ENCODE assay signal across 1 cellular context in the genomic region with DNA sequence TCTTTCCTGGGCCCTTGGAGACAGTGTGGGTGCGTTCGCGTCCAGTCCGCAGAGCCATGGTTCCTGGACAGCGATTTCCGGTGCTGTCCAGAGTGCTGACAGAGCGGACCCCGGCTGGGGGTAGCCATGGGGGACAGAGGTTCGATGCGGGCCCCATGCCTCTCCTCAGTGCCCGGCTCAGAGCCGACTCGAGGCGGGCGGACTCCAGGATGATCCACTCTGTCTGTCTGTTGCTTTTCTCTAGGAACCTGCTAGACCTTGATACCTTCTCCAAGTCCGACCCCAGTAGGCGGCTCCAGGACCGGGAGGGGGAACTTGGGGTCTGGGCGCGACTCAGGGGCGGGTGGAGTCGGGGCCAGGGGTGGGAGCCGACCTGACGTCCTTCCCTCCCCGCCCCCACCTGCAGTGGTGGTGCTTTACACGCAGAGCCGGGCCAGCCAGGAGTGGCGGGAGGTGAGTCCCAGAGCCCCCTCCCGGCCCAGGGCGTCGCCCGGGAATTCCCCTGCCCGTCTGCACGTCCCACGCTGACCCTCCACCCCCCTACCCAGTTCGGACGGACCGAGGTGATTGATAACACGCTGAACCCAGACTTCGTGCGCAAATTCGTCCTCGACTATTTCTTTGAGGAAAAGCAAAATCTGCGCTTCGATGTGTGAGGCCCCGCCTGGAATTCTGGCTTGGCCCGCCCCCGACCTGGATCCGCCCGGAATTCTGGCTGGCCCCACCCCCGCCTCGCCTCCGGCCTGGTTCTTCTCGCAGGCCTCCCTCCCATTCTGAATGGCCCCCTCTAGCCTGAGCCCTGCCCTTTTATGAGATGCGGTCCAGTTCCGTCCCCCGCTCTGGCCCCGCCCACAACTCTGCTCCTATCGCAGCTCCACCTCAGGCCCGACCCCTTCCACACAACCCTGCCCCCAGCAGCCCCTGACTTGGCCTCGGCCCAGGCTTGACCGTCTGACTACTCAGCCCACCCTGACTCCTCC.
TF ChIP-seq lines count a peak whose summit lies in the region.

No MANE protein-coding gene starts in this region.

TF ChIP-seq in K562, 482 proteins besides CTCF, POLR2A, EP300 and RAD21 (continues in another document):
- no peak for TF ChIP-seq TEAD4 (IDR thresholded peaks at IDR 0.05; ENCODE audit: low read length)
- peak; percentile 95 for TF ChIP-seq TEAD4 (CRISPR knock-in tag; IDR thresholded peaks at IDR 0.05; ENCODE audit: borderline replicate concordance)
- TF ChIP-seq, protein P1, sequence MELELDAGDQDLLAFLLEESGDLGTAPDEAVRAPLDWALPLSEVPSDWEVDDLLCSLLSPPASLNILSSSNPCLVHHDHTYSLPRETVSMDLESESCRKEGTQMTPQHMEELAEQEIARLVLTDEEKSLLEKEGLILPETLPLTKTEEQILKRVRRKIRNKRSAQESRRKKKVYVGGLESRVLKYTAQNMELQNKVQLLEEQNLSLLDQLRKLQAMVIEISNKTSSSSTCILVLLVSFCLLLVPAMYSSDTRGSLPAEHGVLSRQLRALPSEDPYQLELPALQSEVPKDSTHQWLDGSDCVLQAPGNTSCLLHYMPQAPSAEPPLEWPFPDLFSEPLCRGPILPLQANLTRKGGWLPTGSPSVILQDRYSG (tag; conservative IDR thresholded peaks at IDR 0.05; ENCODE audit: low read depth): no peak
- TF ChIP-seq, protein P2, sequence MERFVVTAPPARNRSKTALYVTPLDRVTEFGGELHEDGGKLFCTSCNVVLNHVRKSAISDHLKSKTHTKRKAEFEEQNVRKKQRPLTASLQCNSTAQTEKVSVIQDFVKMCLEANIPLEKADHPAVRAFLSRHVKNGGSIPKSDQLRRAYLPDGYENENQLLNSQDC (CRISPR knock-in tag; IDR thresholded peaks at IDR 0.05): no peak
- peak; percentile 83 for TF ChIP-seq GABPA (tag; conservative IDR thresholded peaks at IDR 0.05; ENCODE audit: low read depth)
- peak; percentile 79; the same call in 1 of the 2 replicates for TF ChIP-seq FOXJ3 (CRISPR knock-in tag; IDR thresholded peaks at IDR 0.05)
- TF ChIP-seq ZNF146 (CRISPR knock-in tag; IDR thresholded peaks at IDR 0.05; ENCODE audit: unreplicated experiment): peak; percentile 70
- no peak for TF ChIP-seq FOXM1 (IDR thresholded peaks at IDR 0.05; ENCODE audit: low read depth)
- no peak for TF ChIP-seq FOXM1 (CRISPR knock-in tag; IDR thresholded peaks at IDR 0.05; ENCODE audit: low read depth)
- TF ChIP-seq, protein P3, sequence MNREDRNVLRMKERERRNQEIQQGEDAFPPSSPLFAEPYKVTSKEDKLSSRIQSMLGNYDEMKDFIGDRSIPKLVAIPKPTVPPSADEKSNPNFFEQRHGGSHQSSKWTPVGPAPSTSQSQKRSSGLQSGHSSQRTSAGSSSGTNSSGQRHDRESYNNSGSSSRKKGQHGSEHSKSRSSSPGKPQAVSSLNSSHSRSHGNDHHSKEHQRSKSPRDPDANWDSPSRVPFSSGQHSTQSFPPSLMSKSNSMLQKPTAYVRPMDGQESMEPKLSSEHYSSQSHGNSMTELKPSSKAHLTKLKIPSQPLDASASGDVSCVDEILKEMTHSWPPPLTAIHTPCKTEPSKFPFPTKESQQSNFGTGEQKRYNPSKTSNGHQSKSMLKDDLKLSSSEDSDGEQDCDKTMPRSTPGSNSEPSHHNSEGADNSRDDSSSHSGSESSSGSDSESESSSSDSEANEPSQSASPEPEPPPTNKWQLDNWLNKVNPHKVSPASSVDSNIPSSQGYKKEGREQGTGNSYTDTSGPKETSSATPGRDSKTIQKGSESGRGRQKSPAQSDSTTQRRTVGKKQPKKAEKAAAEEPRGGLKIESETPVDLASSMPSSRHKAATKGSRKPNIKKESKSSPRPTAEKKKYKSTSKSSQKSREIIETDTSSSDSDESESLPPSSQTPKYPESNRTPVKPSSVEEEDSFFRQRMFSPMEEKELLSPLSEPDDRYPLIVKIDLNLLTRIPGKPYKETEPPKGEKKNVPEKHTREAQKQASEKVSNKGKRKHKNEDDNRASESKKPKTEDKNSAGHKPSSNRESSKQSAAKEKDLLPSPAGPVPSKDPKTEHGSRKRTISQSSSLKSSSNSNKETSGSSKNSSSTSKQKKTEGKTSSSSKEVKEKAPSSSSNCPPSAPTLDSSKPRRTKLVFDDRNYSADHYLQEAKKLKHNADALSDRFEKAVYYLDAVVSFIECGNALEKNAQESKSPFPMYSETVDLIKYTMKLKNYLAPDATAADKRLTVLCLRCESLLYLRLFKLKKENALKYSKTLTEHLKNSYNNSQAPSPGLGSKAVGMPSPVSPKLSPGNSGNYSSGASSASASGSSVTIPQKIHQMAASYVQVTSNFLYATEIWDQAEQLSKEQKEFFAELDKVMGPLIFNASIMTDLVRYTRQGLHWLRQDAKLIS (CRISPR knock-in tag; IDR thresholded peaks at IDR 0.05): peak; percentile 93
- no peak for TF ChIP-seq ETV6 (IDR thresholded peaks at IDR 0.05; ENCODE audit: borderline replicate concordance in 1 of 2, low read depth in 2 of 2, low read length in 1 of 2)
- TF ChIP-seq ETV6 (CRISPR knock-in tag; IDR thresholded peaks at IDR 0.05; ENCODE audit: borderline replicate concordance): peak; percentile 66; the same call in 1 of the 2 replicates
- TF ChIP-seq ARNT (IDR thresholded peaks at IDR 0.05): no peak
- TF ChIP-seq POLR2AphosphoS5 (IDR thresholded peaks at IDR 0.05; ENCODE audit: control insufficient read depth, insufficient read depth, low read depth, low read length): no peak
- TF ChIP-seq, protein P4, sequence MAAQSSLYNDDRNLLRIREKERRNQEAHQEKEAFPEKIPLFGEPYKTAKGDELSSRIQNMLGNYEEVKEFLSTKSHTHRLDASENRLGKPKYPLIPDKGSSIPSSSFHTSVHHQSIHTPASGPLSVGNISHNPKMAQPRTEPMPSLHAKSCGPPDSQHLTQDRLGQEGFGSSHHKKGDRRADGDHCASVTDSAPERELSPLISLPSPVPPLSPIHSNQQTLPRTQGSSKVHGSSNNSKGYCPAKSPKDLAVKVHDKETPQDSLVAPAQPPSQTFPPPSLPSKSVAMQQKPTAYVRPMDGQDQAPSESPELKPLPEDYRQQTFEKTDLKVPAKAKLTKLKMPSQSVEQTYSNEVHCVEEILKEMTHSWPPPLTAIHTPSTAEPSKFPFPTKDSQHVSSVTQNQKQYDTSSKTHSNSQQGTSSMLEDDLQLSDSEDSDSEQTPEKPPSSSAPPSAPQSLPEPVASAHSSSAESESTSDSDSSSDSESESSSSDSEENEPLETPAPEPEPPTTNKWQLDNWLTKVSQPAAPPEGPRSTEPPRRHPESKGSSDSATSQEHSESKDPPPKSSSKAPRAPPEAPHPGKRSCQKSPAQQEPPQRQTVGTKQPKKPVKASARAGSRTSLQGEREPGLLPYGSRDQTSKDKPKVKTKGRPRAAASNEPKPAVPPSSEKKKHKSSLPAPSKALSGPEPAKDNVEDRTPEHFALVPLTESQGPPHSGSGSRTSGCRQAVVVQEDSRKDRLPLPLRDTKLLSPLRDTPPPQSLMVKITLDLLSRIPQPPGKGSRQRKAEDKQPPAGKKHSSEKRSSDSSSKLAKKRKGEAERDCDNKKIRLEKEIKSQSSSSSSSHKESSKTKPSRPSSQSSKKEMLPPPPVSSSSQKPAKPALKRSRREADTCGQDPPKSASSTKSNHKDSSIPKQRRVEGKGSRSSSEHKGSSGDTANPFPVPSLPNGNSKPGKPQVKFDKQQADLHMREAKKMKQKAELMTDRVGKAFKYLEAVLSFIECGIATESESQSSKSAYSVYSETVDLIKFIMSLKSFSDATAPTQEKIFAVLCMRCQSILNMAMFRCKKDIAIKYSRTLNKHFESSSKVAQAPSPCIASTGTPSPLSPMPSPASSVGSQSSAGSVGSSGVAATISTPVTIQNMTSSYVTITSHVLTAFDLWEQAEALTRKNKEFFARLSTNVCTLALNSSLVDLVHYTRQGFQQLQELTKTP (IDR thresholded peaks at IDR 0.05; ENCODE audit: low read depth in 1 of 2, partially characterized antibody in 2 of 2): peak in 1 of 2 experiments; percentile 99
- no peak for TF ChIP-seq ZNF445 (CRISPR knock-in tag; IDR thresholded peaks at IDR 0.05; ENCODE audit: low read depth)
- TF ChIP-seq CTBP1 (IDR thresholded peaks at IDR 0.05; ENCODE audit: borderline replicate concordance): no peak
- TF ChIP-seq, protein P5, sequence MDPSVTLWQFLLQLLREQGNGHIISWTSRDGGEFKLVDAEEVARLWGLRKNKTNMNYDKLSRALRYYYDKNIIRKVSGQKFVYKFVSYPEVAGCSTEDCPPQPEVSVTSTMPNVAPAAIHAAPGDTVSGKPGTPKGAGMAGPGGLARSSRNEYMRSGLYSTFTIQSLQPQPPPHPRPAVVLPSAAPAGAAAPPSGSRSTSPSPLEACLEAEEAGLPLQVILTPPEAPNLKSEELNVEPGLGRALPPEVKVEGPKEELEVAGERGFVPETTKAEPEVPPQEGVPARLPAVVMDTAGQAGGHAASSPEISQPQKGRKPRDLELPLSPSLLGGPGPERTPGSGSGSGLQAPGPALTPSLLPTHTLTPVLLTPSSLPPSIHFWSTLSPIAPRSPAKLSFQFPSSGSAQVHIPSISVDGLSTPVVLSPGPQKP (CRISPR knock-in tag; IDR thresholded peaks at IDR 0.05): no peak
- TF ChIP-seq EHMT2 (IDR thresholded peaks at IDR 0.05): peak; percentile 99
- TF ChIP-seq CBFA2T2 (conservative IDR thresholded peaks at IDR 0.05): no peak
- TF ChIP-seq, protein P6, sequence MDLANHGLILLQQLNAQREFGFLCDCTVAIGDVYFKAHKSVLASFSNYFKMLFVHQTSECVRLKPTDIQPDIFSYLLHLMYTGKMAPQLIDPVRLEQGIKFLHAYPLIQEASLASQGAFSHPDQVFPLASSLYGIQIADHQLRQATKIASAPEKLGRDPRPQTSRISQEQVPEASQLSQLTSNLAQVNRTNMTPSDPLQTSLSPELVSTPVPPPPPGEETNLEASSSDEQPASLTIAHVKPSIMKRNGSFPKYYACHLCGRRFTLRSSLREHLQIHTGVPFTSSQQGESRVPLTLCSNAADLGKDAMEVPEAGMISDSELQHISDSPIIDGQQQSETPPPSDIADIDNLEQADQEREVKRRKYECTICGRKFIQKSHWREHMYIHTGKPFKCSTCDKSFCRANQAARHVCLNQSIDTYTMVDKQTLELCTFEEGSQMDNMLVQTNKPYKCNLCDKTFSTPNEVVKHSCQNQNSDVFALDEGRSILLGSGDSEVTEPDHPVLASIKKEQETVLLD (IDR thresholded peaks at IDR 0.05): no peak
- TF ChIP-seq, protein P7, sequence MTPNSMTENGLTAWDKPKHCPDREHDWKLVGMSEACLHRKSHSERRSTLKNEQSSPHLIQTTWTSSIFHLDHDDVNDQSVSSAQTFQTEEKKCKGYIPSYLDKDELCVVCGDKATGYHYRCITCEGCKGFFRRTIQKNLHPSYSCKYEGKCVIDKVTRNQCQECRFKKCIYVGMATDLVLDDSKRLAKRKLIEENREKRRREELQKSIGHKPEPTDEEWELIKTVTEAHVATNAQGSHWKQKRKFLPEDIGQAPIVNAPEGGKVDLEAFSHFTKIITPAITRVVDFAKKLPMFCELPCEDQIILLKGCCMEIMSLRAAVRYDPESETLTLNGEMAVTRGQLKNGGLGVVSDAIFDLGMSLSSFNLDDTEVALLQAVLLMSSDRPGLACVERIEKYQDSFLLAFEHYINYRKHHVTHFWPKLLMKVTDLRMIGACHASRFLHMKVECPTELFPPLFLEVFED (CRISPR knock-in tag; conservative IDR thresholded peaks at IDR 0.05): no peak
- TF ChIP-seq RCOR1 (IDR thresholded peaks at IDR 0.05; ENCODE audit: borderline replicate concordance in 1 of 2, low read depth in 2 of 2, low read length in 2 of 2): peak in 1 of 2 experiments; percentile 72; a peak in 2 of 4 replicates
- TF ChIP-seq TRIM24 (IDR thresholded peaks at IDR 0.05): no peak
- peak; percentile 93 for TF ChIP-seq GABPB1 (CRISPR knock-in tag; IDR thresholded peaks at IDR 0.05)
- TF ChIP-seq, protein P8, sequence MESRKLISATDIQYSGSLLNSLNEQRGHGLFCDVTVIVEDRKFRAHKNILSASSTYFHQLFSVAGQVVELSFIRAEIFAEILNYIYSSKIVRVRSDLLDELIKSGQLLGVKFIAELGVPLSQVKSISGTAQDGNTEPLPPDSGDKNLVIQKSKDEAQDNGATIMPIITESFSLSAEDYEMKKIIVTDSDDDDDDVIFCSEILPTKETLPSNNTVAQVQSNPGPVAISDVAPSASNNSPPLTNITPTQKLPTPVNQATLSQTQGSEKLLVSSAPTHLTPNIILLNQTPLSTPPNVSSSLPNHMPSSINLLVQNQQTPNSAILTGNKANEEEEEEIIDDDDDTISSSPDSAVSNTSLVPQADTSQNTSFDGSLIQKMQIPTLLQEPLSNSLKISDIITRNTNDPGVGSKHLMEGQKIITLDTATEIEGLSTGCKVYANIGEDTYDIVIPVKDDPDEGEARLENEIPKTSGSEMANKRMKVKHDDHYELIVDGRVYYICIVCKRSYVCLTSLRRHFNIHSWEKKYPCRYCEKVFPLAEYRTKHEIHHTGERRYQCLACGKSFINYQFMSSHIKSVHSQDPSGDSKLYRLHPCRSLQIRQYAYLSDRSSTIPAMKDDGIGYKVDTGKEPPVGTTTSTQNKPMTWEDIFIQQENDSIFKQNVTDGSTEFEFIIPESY (CRISPR knock-in tag; IDR thresholded peaks at IDR 0.05): peak; percentile 23; the same call in 1 of the 2 replicates
- TF ChIP-seq, protein P9, sequence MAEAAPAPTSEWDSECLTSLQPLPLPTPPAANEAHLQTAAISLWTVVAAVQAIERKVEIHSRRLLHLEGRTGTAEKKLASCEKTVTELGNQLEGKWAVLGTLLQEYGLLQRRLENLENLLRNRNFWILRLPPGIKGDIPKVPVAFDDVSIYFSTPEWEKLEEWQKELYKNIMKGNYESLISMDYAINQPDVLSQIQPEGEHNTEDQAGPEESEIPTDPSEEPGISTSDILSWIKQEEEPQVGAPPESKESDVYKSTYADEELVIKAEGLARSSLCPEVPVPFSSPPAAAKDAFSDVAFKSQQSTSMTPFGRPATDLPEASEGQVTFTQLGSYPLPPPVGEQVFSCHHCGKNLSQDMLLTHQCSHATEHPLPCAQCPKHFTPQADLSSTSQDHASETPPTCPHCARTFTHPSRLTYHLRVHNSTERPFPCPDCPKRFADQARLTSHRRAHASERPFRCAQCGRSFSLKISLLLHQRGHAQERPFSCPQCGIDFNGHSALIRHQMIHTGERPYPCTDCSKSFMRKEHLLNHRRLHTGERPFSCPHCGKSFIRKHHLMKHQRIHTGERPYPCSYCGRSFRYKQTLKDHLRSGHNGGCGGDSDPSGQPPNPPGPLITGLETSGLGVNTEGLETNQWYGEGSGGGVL (CRISPR knock-in tag; IDR thresholded peaks at IDR 0.05): no peak
- no peak for TF ChIP-seq SPI1 (IDR thresholded peaks at IDR 0.05; ENCODE audit: borderline replicate concordance, low read depth, low read length)
- TF ChIP-seq, protein P10, sequence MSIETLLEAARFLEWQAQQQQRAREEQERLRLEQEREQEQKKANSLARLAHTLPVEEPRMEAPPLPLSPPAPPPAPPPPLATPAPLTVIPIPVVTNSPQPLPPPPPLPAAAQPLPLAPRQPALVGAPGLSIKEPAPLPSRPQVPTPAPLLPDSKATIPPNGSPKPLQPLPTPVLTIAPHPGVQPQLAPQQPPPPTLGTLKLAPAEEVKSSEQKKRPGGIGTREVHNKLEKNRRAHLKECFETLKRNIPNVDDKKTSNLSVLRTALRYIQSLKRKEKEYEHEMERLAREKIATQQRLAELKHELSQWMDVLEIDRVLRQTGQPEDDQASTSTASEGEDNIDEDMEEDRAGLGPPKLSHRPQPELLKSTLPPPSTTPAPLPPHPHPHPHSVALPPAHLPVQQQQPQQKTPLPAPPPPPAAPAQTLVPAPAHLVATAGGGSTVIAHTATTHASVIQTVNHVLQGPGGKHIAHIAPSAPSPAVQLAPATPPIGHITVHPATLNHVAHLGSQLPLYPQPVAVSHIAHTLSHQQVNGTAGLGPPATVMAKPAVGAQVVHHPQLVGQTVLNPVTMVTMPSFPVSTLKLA (conservative IDR thresholded peaks at IDR 0.05): peak in 1 of 2 experiments; percentile 76; a peak in 3 of 4 replicates
